12 cellular contexts compared by ENCODE assay signal in genomic region chr12:64584173-64584555, GRCh38. TPM values are rescaled to one million over a fixed set of nuclear protein-coding genes. Genes with fewer than 3 reads are reported as not detected.
DNase-seq lines count a peak whose midpoint lies in the region; ATAC-seq, FAIRE-seq and TF ChIP-seq lines count a peak whose summit lies in the region.
"Had no signal": no experiment of that assay in that cellular context is flagged by ENCODE, and none has a peak within 500 bp of the region (broad histone marks: within the 10 kb centered on the region; RNA-seq: fewer than 3 reads in every experiment).

No MANE protein-coding gene starts in this region.

- H3K4me3 ChIP-seq in breast epithelium, result peak overlapping the region in 2 of 3 donors; percentile 15 to 50
- peak overlapping the region; percentile 22 for H3K4me3 ChIP-seq in lower lobe of right lung

- ATAC-seq in WTC11 (peak; percentile 38; the same call in 1 of the 2 replicates), lower lobe of right lung (no peak)
- ATAC-seq: PC-3 had no signal

- H3K36me3 ChIP-seq in breast epithelium (no peaks in the 10 kb centered on the region), lower lobe of right lung (no peaks in the 10 kb centered on the region)

- H3K27ac Mint-ChIP-seq in MCF 10A (ENCODE audit: low read depth, unreplicated experiment) (no peak overlapping the region), WTC11 (no peak overlapping the region), type B pancreatic cell (peak overlapping the region; percentile 27)

- H3K4me3 Mint-ChIP-seq in MCF 10A (ENCODE audit: unreplicated experiment) (no peak overlapping the region), WTC11 (no peak overlapping the region), type B pancreatic cell (peak overlapping the region; percentile 16)

- no TSS peak for BruUV-seq in MCF 10A (replicated peaks; lab: Mats Ljungman, UMichigan)

- POLR2A ChIA-PET in MCF 10A (lab: Yijun Ruan, JAX) (interaction anchor here (1.6 kb wide), 1 partner anchor 23 kb away, joined by 6 read pairs; no protein-coding TSS in a partner anchor), WTC11 (lab: Charles Lee) (no interaction called here)

- CTCF ChIA-PET in MCF 10A (lab: Yijun Ruan, JAX), result interaction anchor here (0.8 kb wide), 1 partner anchor 12 kb away, joined by 3 read pairs; no protein-coding TSS in a partner anchor
- CTCF ChIA-PET in WTC11 (lab: Charles Lee), result interaction anchor here (1.2 kb wide), 1 partner anchor 212 kb away, joined by 3 read pairs; no protein-coding TSS in a partner anchor

- H3K4me1 ChIP-seq in breast epithelium, result no peaks in the 10 kb centered on the region
- H3K4me1 ChIP-seq in lower lobe of right lung, result peaks cover 33% of the 10 kb centered on the region

- H3K9me3 ChIP-seq in breast epithelium (no peaks in the 10 kb centered on the region), lower lobe of right lung (no peaks in the 10 kb centered on the region)

- intact Hi-C loops in breast epithelium (cut with DNase I; ENCODE audit: low total_unique reads), result no loop called here
- intact Hi-C loops in MCF 10A (cut with micrococcal nuclease), result no loop called here
- intact Hi-C loops in lower lobe of right lung (cut with DNase I), result no loop called here

- FAIRE-seq in GM12891 (lab: Jason Lieb, UNC), result no peak

- no peaks in the 10 kb centered on the region for H3K36me3 Mint-ChIP-seq in MCF 10A (ENCODE audit: insufficient read depth, unreplicated experiment)
- H3K36me3 Mint-ChIP-seq in WTC11, result no peaks in the 10 kb centered on the region
- H3K36me3 Mint-ChIP-seq in type B pancreatic cell, result no peaks in the 10 kb centered on the region

- H3K27me3 ChIP-seq in breast epithelium, result no peaks in the 10 kb centered on the region
- H3K27me3 ChIP-seq in lower lobe of right lung (ENCODE audit: low read depth), result no peaks in the 10 kb centered on the region

- H3K9me3 Mint-ChIP-seq in MCF 10A (ENCODE audit: unreplicated experiment), result no peaks in the 10 kb centered on the region
- no peaks in the 10 kb centered on the region for H3K9me3 Mint-ChIP-seq in WTC11
- no peaks in the 10 kb centered on the region for H3K9me3 Mint-ChIP-seq in type B pancreatic cell

- H3K4me1 Mint-ChIP-seq in MCF 10A (ENCODE audit: insufficient read depth, unreplicated experiment), result no peaks in the 10 kb centered on the region
- H3K4me1 Mint-ChIP-seq in WTC11, result peaks cover 27% of the 10 kb centered on the region
- H3K4me1 Mint-ChIP-seq in type B pancreatic cell (ENCODE audit: unreplicated experiment), result peaks cover 35% of the 10 kb centered on the region

- H3K27ac ChIP-seq in breast epithelium, result peak overlapping the region; percentile 60 to 80
- peak overlapping the region; percentile 71 for H3K27ac ChIP-seq in lower lobe of right lung

- TF ChIP-seq POLR2A in breast epithelium (IDR thresholded peaks at IDR 0.05) (no peak), GM12891 (IDR thresholded peaks at IDR 0.05; ENCODE audit: low read depth, low read length) (no peak)

- H3K27me3 Mint-ChIP-seq in MCF 10A (ENCODE audit: insufficient read depth, unreplicated experiment), result no peaks in the 10 kb centered on the region
- peaks cover 30% of the 10 kb centered on the region for H3K27me3 Mint-ChIP-seq in WTC11 (ENCODE audit: low read depth)
- peaks cover 11% of the 10 kb centered on the region for H3K27me3 Mint-ChIP-seq in type B pancreatic cell

- no peak for TF ChIP-seq CTCF in breast epithelium (IDR thresholded peaks at IDR 0.05)
- TF ChIP-seq CTCF in MCF 10A (IDR thresholded peaks at IDR 0.05; ENCODE audit: unreplicated experiment), result no peak
- TF ChIP-seq CTCF in WTC11 (IDR thresholded peaks at IDR 0.05), result no peak
- no peak for TF ChIP-seq CTCF in lower lobe of right lung (IDR thresholded peaks at IDR 0.05)
- TF ChIP-seq CTCF in type B pancreatic cell (conservative IDR thresholded peaks at IDR 0.05), result no peak

- DNase-seq in breast epithelium (ENCODE audit: low spot score in 2 of 2) (no peak), MCF 10A (ENCODE audit: unreplicated experiment) (no peak), WTC11 (ENCODE audit: low spot score) (no peak), lower lobe of right lung (no peak), type B pancreatic cell (ENCODE audit: extremely low spot score, unreplicated experiment) (no peak), LoVo (ENCODE audit: low spot score) (no peak), MV-4-11 (lab: John Stamatoyannopoulos, UW) (no peak), GM12891 (ENCODE audit: insufficient read length, low spot score) (no peak)
- DNase-seq: activated gamma-delta T cell, glutamatergic neuron, NCI-H1048, PC-3 had no signal

TF ChIP-seq in WTC11, 78 proteins besides CTCF, POLR2A, EP300 and RAD21 (continues in another document):
- TF ChIP-seq ZNF138 (CRISPR knock-in tag; conservative IDR thresholded peaks at IDR 0.05), result no peak
- TF ChIP-seq ZNF219 (CRISPR knock-in tag; IDR thresholded peaks at IDR 0.05; ENCODE audit: borderline replicate concordance), result no peak
- TF ChIP-seq GRHL2 (CRISPR knock-in tag; IDR thresholded peaks at IDR 0.05; ENCODE audit: insufficient replicate concordance, severe bottlenecking), result no peak
- no peak for TF ChIP-seq FOXP1 (CRISPR knock-in tag; IDR thresholded peaks at IDR 0.05; ENCODE audit: borderline replicate concordance)
- TF ChIP-seq SMAD3 (CRISPR knock-in tag; IDR thresholded peaks at IDR 0.05; ENCODE audit: borderline replicate concordance), result no peak
- TF ChIP-seq, protein P1, sequence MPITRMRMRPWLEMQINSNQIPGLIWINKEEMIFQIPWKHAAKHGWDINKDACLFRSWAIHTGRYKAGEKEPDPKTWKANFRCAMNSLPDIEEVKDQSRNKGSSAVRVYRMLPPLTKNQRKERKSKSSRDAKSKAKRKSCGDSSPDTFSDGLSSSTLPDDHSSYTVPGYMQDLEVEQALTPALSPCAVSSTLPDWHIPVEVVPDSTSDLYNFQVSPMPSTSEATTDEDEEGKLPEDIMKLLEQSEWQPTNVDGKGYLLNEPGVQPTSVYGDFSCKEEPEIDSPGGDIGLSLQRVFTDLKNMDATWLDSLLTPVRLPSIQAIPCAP (CRISPR knock-in tag; IDR thresholded peaks at IDR 0.05), result no peak

TF ChIP-seq in GM12891, 5 proteins besides CTCF, POLR2A, EP300 and RAD21:
- TF ChIP-seq SPI1 (IDR thresholded peaks at IDR 0.05; ENCODE audit: low read depth, low read length) (no peak), TAF1 (IDR thresholded peaks at IDR 0.05; ENCODE audit: low read depth, low read length) (no peak), PAX5 (IDR thresholded peaks at IDR 0.05; ENCODE audit: insufficient read depth, low read length, severe bottlenecking) (no peak), POU2F2 (IDR thresholded peaks at IDR 0.05; ENCODE audit: low read depth, low read length) (no peak), POLR2AphosphoS5 (IDR thresholded peaks at IDR 0.05; ENCODE audit: low read depth, low read length) (no peak)
TF ChIP-seq in GM12891: peak in this region for 0.

RNA-seq across cellular contexts. Expression of gene RASSF3, which starts 26.1 kb away (rescaled TPM):
- total RNA-seq in breast epithelium (10 to 100 TPM; 23.4 to 28.4 (median 24.6) TPM), MCF 10A (2022) (30.5 and 30.6 TPM in 2 replicates), WTC11 (2021) (45.2 to 54.7 TPM (median 50.2 TPM) in 3 replicates), lower lobe of right lung (82.7 TPM), type B pancreatic cell (ENCODE audit: low replicate concordance) (16.3 and 31.8 TPM in 2 replicates)
- 25.4 TPM for polyA plus RNA-seq in GM12891 (2012; ENCODE audit: low read depth, missing spikeins)
